Comparison of ENCODE assay signal across 18 cellular contexts in genomic region chr16:48503779-48504178, GRCh38.
A peak's percentile ranks its signal among the peaks of the same experiment; 100 is the strongest.
DNase-seq lines count a peak whose midpoint lies in the region; ATAC-seq and TF ChIP-seq lines count a peak whose summit lies in the region.
"Had no signal": no experiment of that assay in that cellular context is flagged by ENCODE, and none has a peak within 500 bp of the region (broad histone marks: within the 10 kb centered on the region; RNA-seq: fewer than 3 reads in every experiment).

No MANE protein-coding gene starts in this region.

- no peak overlapping the region for H3K27ac Mint-ChIP-seq in HFFc6
- H3K27ac Mint-ChIP-seq in immature natural killer cell = no peak overlapping the region
- H3K27ac Mint-ChIP-seq: activated B cell treated with CpG ODN at 0.5 μM for 24 hours; activated T-cell treated with anti-CD3 and anti-CD28 coated beads, Interleukin-2, amount 50 U/mL, for 72 hours; stimulated activated naive CD8-positive, alpha-beta T cell treated with anti-CD3 and anti-CD28 coated beads, Interleukin-15, Interleukin-2, amounts not matched to agents 100 ng/mL and 50 ng/mL, for 24 hours had no signal

- no peak overlapping the region for H3K4me3 ChIP-seq in tibial nerve
- H3K4me3 ChIP-seq in colonic mucosa = no peak overlapping the region
- H3K4me3 ChIP-seq: esophagus squamous epithelium, GM12878 had no signal

- DNase-seq in HFFc6 = peak; percentile 69
- peak; percentile 77 for DNase-seq in brain pericyte (ENCODE audit: low read depth, low spot score)
- DNase-seq in left lobe of liver (ENCODE audit: low spot score) = peak; percentile 38
- peak; percentile 77 to 82 for DNase-seq in tibial nerve (ENCODE audit: low spot score in 2 of 2)
- no peak for DNase-seq in NCI-H2227 (lab: John Stamatoyannopoulos, UW; ENCODE audit: unreplicated experiment)
- DNase-seq in immature natural killer cell = no peak
- DNase-seq in colonic mucosa = no peak
- DNase-seq: activated B cell treated with CpG ODN at 0.5 μM for 24 hours; activated T-cell treated with anti-CD3 and anti-CD28 coated beads, Interleukin-2, amount 50 U/mL, for 72 hours; central memory CD4-positive, alpha-beta T cell; esophagus squamous epithelium; Kasumi-1; stimulated activated CD4-positive, alpha-beta T cell treated with anti-CD3 and anti-CD28 coated beads, Interleukin-4, amount 100 ng/mL, for 24 hours had no signal

- TF ChIP-seq CTCF in HFFc6 (IDR thresholded peaks at IDR 0.05) = no peak
- TF ChIP-seq CTCF in tibial nerve (IDR thresholded peaks at IDR 0.05) = no peak
- no peak for TF ChIP-seq CTCF in colonic mucosa (IDR thresholded peaks at IDR 0.05)

- H3K27ac ChIP-seq in tibial nerve (no peak overlapping the region), colonic mucosa (no peak overlapping the region)
- H3K27ac ChIP-seq: esophagus squamous epithelium, neutrophil had no signal

- intact Hi-C loops in colonic mucosa (cut with DNase I) = no loop called here

- no peak overlapping the region for H3K9ac ChIP-seq in colonic mucosa (ENCODE audit: low read depth in 2 of 2, low read length in 2 of 2)

- H3K9me3 ChIP-seq in tibial nerve (peaks cover 0 to 6% (median 0%) of the 10 kb centered on the region in 4 donors), colonic mucosa (no peaks in the 10 kb centered on the region)
- H3K9me3 ChIP-seq: neutrophil had no signal

- 0 out of 2 replicates have a peak, but pooled peaks cover 5% of the 10 kb centered on the region for H3K9me3 Mint-ChIP-seq in HFFc6
- H3K9me3 Mint-ChIP-seq in immature natural killer cell = peaks cover 0 to 3% (median 0%) of the 10 kb centered on the region in 6 donors
- H3K9me3 Mint-ChIP-seq: activated B cell treated with CpG ODN at 0.5 μM for 24 hours; stimulated activated naive CD8-positive, alpha-beta T cell treated with anti-CD3 and anti-CD28 coated beads, Interleukin-15, Interleukin-2, amounts not matched to agents 100 ng/mL and 50 ng/mL, for 24 hours had no signal

- 38 to 56% methylated on average over 3 to 5 of the region's 5 CpGs for WGBS in tibial nerve, 2 donors

- TF ChIP-seq EP300 in tibial nerve (IDR thresholded peaks at IDR 0.05) = no peak

- peaks cover 0 to 55% (median 19%) of the 10 kb centered on the region in 4 donors for H3K4me1 ChIP-seq in tibial nerve
- no peaks in the 10 kb centered on the region for H3K4me1 ChIP-seq in colonic mucosa

- H3K36me3 ChIP-seq in tibial nerve = no peaks in the 10 kb centered on the region
- H3K36me3 ChIP-seq in colonic mucosa = no peaks in the 10 kb centered on the region
- H3K36me3 ChIP-seq: esophagus squamous epithelium, neutrophil had no signal

- no peak for TF ChIP-seq POLR2A in tibial nerve (IDR thresholded peaks at IDR 0.05)

- peaks cover 38% of the 10 kb centered on the region for H3K4me1 Mint-ChIP-seq in HFFc6 (ENCODE audit: low read depth)
- H3K4me1 Mint-ChIP-seq in immature natural killer cell = no peaks in the 10 kb centered on the region
- H3K4me1 Mint-ChIP-seq: activated B cell treated with CpG ODN at 0.5 μM for 24 hours had no signal

- H3K4me3 Mint-ChIP-seq in HFFc6 (no peak overlapping the region), immature natural killer cell (no peak overlapping the region)
- H3K4me3 Mint-ChIP-seq: activated B cell treated with CpG ODN at 0.5 μM for 24 hours; activated T-cell treated with anti-CD3 and anti-CD28 coated beads, Interleukin-2, amount 50 U/mL, for 72 hours; stimulated activated naive CD8-positive, alpha-beta T cell treated with anti-CD3 and anti-CD28 coated beads, Interleukin-15, Interleukin-2, amounts not matched to agents 100 ng/mL and 50 ng/mL, for 24 hours had no signal

- H3K27me3 Mint-ChIP-seq in HFFc6 (ENCODE audit: insufficient read depth) (peaks cover 10% of the 10 kb centered on the region), immature natural killer cell (ENCODE audit: low read depth in 3 of 3) (peaks cover 0 to 3% (median 0%) of the 10 kb centered on the region in 3 donors)
- H3K27me3 Mint-ChIP-seq: stimulated activated naive CD8-positive, alpha-beta T cell treated with anti-CD3 and anti-CD28 coated beads, Interleukin-15, Interleukin-2, amounts not matched to agents 100 ng/mL and 50 ng/mL, for 24 hours had no signal

- H3K27me3 ChIP-seq in tibial nerve (no peaks in the 10 kb centered on the region), colonic mucosa (no peaks in the 10 kb centered on the region)
- H3K27me3 ChIP-seq: esophagus squamous epithelium, neutrophil had no signal

- ATAC-seq in left lobe of liver (no peak), HG03196 (IDR thresholded peaks at IDR 0.05; ENCODE audit: unreplicated experiment) (no peak)
- ATAC-seq: activated T-cell treated with anti-CD3 and anti-CD28 coated beads, Interleukin-2, amount 50 U/mL, for 72 hours; GM12878; left colon had no signal

- H3K36me3 Mint-ChIP-seq in HFFc6 (ENCODE audit: low read depth) (peaks cover 4% of the 10 kb centered on the region; the same call in 1 of the 2 replicates), immature natural killer cell (peaks cover 0 to 4% (median 0%) of the 10 kb centered on the region in 3 donors)

Comparison
In these comparisons a context has a peak if more than half of its experiments do, and no peak if none do; other contexts are left out.
1. DNase-seq: peak in HFFc6 (single experiment), brain pericyte (single experiment), left lobe of liver (single experiment) and tibial nerve (2 of 2); none in NCI-H2227 (single experiment), immature natural killer cell (0 of 3) and colonic mucosa (single experiment).